10 cellular contexts compared by ENCODE assay signal in the genomic region with DNA sequence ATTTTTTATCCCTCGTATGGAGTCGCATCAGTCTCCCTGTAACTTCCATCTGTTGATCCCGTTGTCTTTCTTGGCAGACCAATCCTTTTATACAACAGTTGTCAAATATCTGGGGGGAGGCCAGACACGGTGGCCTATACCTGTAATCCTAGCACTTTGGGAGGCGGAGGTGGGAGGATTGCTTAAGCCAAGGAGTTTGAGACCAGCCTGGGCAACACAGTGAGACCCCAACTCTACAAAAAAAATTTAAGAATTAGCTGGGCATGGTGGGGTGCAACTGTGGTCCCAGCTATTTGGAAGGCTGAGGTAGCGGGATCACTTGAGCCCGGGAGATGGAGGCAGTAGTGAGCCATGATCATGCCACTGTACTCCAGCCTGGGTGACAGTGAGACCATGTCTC. TPM values are rescaled to one million over a fixed set of nuclear protein-coding genes. Genes with fewer than 3 reads are reported as not detected.
DNase-seq lines count a peak whose midpoint lies in the region; ATAC-seq and TF ChIP-seq lines count a peak whose summit lies in the region.
"Had no signal": no experiment of that assay in that cellular context is flagged by ENCODE, and none has a peak within 500 bp of the region (broad histone marks: within the 10 kb centered on the region; RNA-seq: fewer than 3 reads in every experiment).

No MANE protein-coding gene starts in this region.

- H3K27ac Mint-ChIP-seq in activated CD4-positive, alpha-beta memory T cell treated with anti-CD3 and anti-CD28 coated beads, Interleukin-2, amount 10 ng/mL, durations not matched to agents 7 days and 5 days = peak overlapping the region; percentile 98

- CTCF ChIA-PET in activated CD4-positive, alpha-beta memory T cell treated with anti-CD3 and anti-CD28 coated beads, Interleukin-2, amount 10 ng/mL, durations not matched to agents 7 days and 5 days (lab: Charles Lee) = interaction anchor here (0.8 to 4.1 kb wide), 12 partner anchors 9 to 291 kb away, joined by 3 to 32 read pairs (median 6); a partner anchor contains a TSS

- no peak overlapping the region for H4K8ac ChIP-seq in mesendoderm (ENCODE audit: low read depth, low read length)

- H3K27me3 ChIP-seq in ACC112 (ENCODE audit: insufficient read depth, low read length) = no peaks in the 10 kb centered on the region
- no peaks in the 10 kb centered on the region for H3K27me3 ChIP-seq in GM23248 (replicated peaks; ENCODE audit: insufficient read depth)
- H3K27me3 ChIP-seq in mesendoderm (ENCODE audit: insufficient read depth, low read length, poor library complexity) = no peaks in the 10 kb centered on the region
- H3K27me3 ChIP-seq in foreskin keratinocyte = no peaks in the 10 kb centered on the region

- H3K18ac ChIP-seq in mesendoderm (ENCODE audit: low read length) = no peak overlapping the region

- no peak overlapping the region for H4K5ac ChIP-seq in mesendoderm (ENCODE audit: low read length)

- in situ Hi-C loops in GM23248 (cut with MboI) = no loop called here

- H3K9me3 ChIP-seq in GM23248 (ENCODE audit: low read depth) = no peaks in the 10 kb centered on the region

- H2BK120ac ChIP-seq in mesendoderm (ENCODE audit: low read depth, low read length) = no peak overlapping the region

- H3K4ac ChIP-seq in mesendoderm (ENCODE audit: low read depth, low read length) = no peak overlapping the region

- no peak overlapping the region for H2AK5ac ChIP-seq in mesendoderm (ENCODE audit: low read length)

- no peaks in the 10 kb centered on the region for H3K9me2 ChIP-seq in GM23248 (ENCODE audit: insufficient read depth)

- H3K36me3 Mint-ChIP-seq in activated CD4-positive, alpha-beta memory T cell treated with anti-CD3 and anti-CD28 coated beads, Interleukin-2, amount 10 ng/mL, durations not matched to agents 7 days and 5 days (ENCODE audit: low read depth) = peaks cover 60% of the 10 kb centered on the region

- no peak overlapping the region for H2BK15ac ChIP-seq in mesendoderm (replicated peaks; ENCODE audit: low read depth)

- DNase-seq in GM23248 (no peak), mesendoderm (no peak), foreskin keratinocyte (no peak)
- no peak for DNase-seq in activated CD4-positive, alpha-beta memory T cell treated with anti-CD3 and anti-CD28 coated beads, Interleukin-2, amount 10 ng/mL, durations not matched to agents 7 days and 5 days
- DNase-seq: activated CD4-positive, CD25-positive, alpha-beta regulatory T cell treated with anti-CD3 and anti-CD28 coated beads, Interleukin-2, amount 50 U/mL, for 72 hours; left ventricle myocardium superior had no signal

- peaks cover 5% of the 10 kb centered on the region for H3K79me1 ChIP-seq in mesendoderm (ENCODE audit: low read length)

- peak overlapping the region; percentile 94 for H3K4me2 ChIP-seq in GM23248 (ENCODE audit: unreplicated experiment)
- no peak overlapping the region for H3K4me2 ChIP-seq in mesendoderm (ENCODE audit: low read length)

- no peak overlapping the region for H3K23ac ChIP-seq in mesendoderm (ENCODE audit: low read length)

- H3K79me2 ChIP-seq in ACC112 (ENCODE audit: control insufficient read depth, insufficient read depth, low read length, unreplicated experiment) (peaks cover 57% of the 10 kb centered on the region), GM23248 (ENCODE audit: insufficient read depth) (peaks cover 60% of the 10 kb centered on the region), mesendoderm (ENCODE audit: control insufficient read depth, insufficient read depth, low read length) (peaks cover 35% of the 10 kb centered on the region)

- peaks cover 25% of the 10 kb centered on the region for H3K36me3 ChIP-seq in ACC112 (ENCODE audit: insufficient read depth, low read length)
- peaks cover 42% of the 10 kb centered on the region for H3K36me3 ChIP-seq in GM23248 (ENCODE audit: low read depth)
- peaks cover 2% of the 10 kb centered on the region for H3K36me3 ChIP-seq in mesendoderm (ENCODE audit: control insufficient read depth, insufficient read depth, low read length)

- peak overlapping the region; percentile 93 for H3K9ac ChIP-seq in GM23248
- peak overlapping the region; percentile 37 for H3K9ac ChIP-seq in mesendoderm (ENCODE audit: low read length)

- peaks cover 33% of the 10 kb centered on the region for H3F3A ChIP-seq in GM23248 (ENCODE audit: insufficient read depth)

- peaks cover 70% of the 10 kb centered on the region for H3K4me1 Mint-ChIP-seq in activated CD4-positive, alpha-beta memory T cell treated with anti-CD3 and anti-CD28 coated beads, Interleukin-2, amount 10 ng/mL, durations not matched to agents 7 days and 5 days

- H3K9me3 Mint-ChIP-seq in activated CD4-positive, alpha-beta memory T cell treated with anti-CD3 and anti-CD28 coated beads, Interleukin-2, amount 10 ng/mL, durations not matched to agents 7 days and 5 days = no peaks in the 10 kb centered on the region

- POLR2A ChIA-PET in activated CD4-positive, alpha-beta memory T cell treated with anti-CD3 and anti-CD28 coated beads, Interleukin-2, amount 10 ng/mL, durations not matched to agents 7 days and 5 days (lab: Charles Lee) = interaction anchor here (2.5 to 8.5 kb wide), 5 partner anchors 8 to 94 kb away, joined by 8 to 103 read pairs (median 19); a partner anchor contains a TSS

- peak overlapping the region; percentile 99 for H3K4me3 ChIP-seq in ACC112 (ENCODE audit: low read depth, low read length)
- peak overlapping the region; percentile 90 for H3K4me3 ChIP-seq in GM23248
- no peak overlapping the region for H3K4me3 ChIP-seq in mesendoderm (ENCODE audit: low read length)

- no peak for TF ChIP-seq CTCF in foreskin keratinocyte (conservative IDR thresholded peaks at IDR 0.05)

- H3K56ac ChIP-seq in mesendoderm (ENCODE audit: low read length) = no peak overlapping the region

- no peak overlapping the region for H2BK5ac ChIP-seq in mesendoderm (ENCODE audit: low read length)

- H3K4me1 ChIP-seq in ACC112 (ENCODE audit: control insufficient read depth, insufficient read depth, low read length, unreplicated experiment) = peaks cover 36% of the 10 kb centered on the region
- H3K4me1 ChIP-seq in GM23248 (ENCODE audit: insufficient read depth) = peaks cover 35% of the 10 kb centered on the region
- peaks cover 9% of the 10 kb centered on the region for H3K4me1 ChIP-seq in mesendoderm (ENCODE audit: control insufficient read depth, low read depth, low read length)
- H3K4me1 ChIP-seq in foreskin keratinocyte = peaks cover 8% of the 10 kb centered on the region

- no peak overlapping the region; the same call in 1 of the 2 replicates for H3K27ac ChIP-seq in ACC112 (ENCODE audit: low read depth, low read length)
- H3K27ac ChIP-seq in GM23248 = peak overlapping the region; percentile 63
- no peak overlapping the region for H3K27ac ChIP-seq in mesendoderm (ENCODE audit: low read depth, low read length)
- H3K27ac ChIP-seq in foreskin keratinocyte = no peak overlapping the region

- no peaks in the 10 kb centered on the region for H3K27me3 Mint-ChIP-seq in activated CD4-positive, alpha-beta memory T cell treated with anti-CD3 and anti-CD28 coated beads, Interleukin-2, amount 10 ng/mL, durations not matched to agents 7 days and 5 days

- no peaks in the 10 kb centered on the region for H4K20me1 ChIP-seq in GM23248 (ENCODE audit: insufficient read depth)

- H2AFZ ChIP-seq in ACC112 (ENCODE audit: low read length, unreplicated experiment) (no peak overlapping the region), GM23248 (no peak overlapping the region)

- peak overlapping the region; percentile 99 for H3K4me3 Mint-ChIP-seq in activated CD4-positive, alpha-beta memory T cell treated with anti-CD3 and anti-CD28 coated beads, Interleukin-2, amount 10 ng/mL, durations not matched to agents 7 days and 5 days

- ATAC-seq in GM21825 (IDR thresholded peaks at IDR 0.05; ENCODE audit: unreplicated experiment) (no peak), GM21390 (IDR thresholded peaks at IDR 0.05; ENCODE audit: unreplicated experiment) (no peak), foreskin keratinocyte (no peak), GM19455 (IDR thresholded peaks at IDR 0.05; ENCODE audit: unreplicated experiment) (no peak)
- ATAC-seq: left ventricle myocardium superior had no signal

- 70 to 73% methylated on average over 7 of the region's 7 CpGs for WGBS in GM23248 (ENCODE audit: low coverage in 1 of 2, low lambda C conversion rate in 2 of 2, missing lambda C conversion rate in 2 of 2), 2 experiments
- no CpG with 5 or more reads among the region's 7 CpGs for WGBS in mesendoderm (ENCODE audit: extremely low coverage, insufficient coverage, low lambda C conversion rate)

RNA-seq across cellular contexts. Expression of a gene that starts 2.0 kb away (rescaled TPM):
- total RNA-seq in GM23248 (2014; rRNA removed; shearing (Covaris generic)) = 197 and 202 TPM in 2 replicates
- 249 and 254 TPM in 2 replicates for polyA plus RNA-seq in GM23248 (2016; fragmentation: Nextera tagmentation; extraction: Ambion mirVana)
- total RNA-seq in activated CD4-positive, alpha-beta memory T cell treated with anti-CD3 and anti-CD28 coated beads, Interleukin-2, amount 10 ng/mL, durations not matched to agents 7 days and 5 days = 100 to 1,000 TPM; 296 to 302 TPM
- polyA plus RNA-seq in mesendoderm (2013, experiment 1 of 2) = 402 TPM
- 401 TPM for polyA plus RNA-seq in mesendoderm (2013, experiment 2 of 2)
- 290 and 298 TPM in 2 replicates for total RNA-seq in foreskin keratinocyte
- polyA plus RNA-seq in foreskin keratinocyte = 161 and 180 TPM in 2 replicates

RNA-seq across cellular contexts. Expression of a gene that starts 29.4 kb away (rescaled TPM):
- under 0.01 TPM in 1 of 2 replicates, not detected in the other for total RNA-seq in GM23248 (2014; rRNA removed; shearing (Covaris generic))
- polyA plus RNA-seq in GM23248 (2016; fragmentation: Nextera tagmentation; extraction: Ambion mirVana) (0.11 and 0.25 TPM in 2 replicates), foreskin keratinocyte (0.04 TPM in 2 replicates)
- total RNA-seq in activated CD4-positive, alpha-beta memory T cell treated with anti-CD3 and anti-CD28 coated beads, Interleukin-2, amount 10 ng/mL, durations not matched to agents 7 days and 5 days = 1 to 10 TPM; 2.3 to 3.5 TPM
- 0.93 TPM for polyA plus RNA-seq in mesendoderm (2013, experiment 1 of 2)
- polyA plus RNA-seq in mesendoderm (2013, experiment 2 of 2) = 0.63 TPM
- 0.11 TPM in 1 of 2 replicates, not detected in the other for total RNA-seq in foreskin keratinocyte

RNA-seq across cellular contexts. Expression of a gene that starts 29.5 kb away (rescaled TPM):
- total RNA-seq in GM23248 (2014; rRNA removed; shearing (Covaris generic)) = 2.0 and 8.2 TPM in 2 replicates
- polyA plus RNA-seq in GM23248 (2016; fragmentation: Nextera tagmentation; extraction: Ambion mirVana) = 4.2 and 5.4 TPM in 2 replicates
- total RNA-seq in activated CD4-positive, alpha-beta memory T cell treated with anti-CD3 and anti-CD28 coated beads, Interleukin-2, amount 10 ng/mL, durations not matched to agents 7 days and 5 days = 10 to 100 TPM; 32.5 to 34.7 TPM
- 4.9 TPM for polyA plus RNA-seq in mesendoderm (2013, experiment 1 of 2)
- 5.8 TPM for polyA plus RNA-seq in mesendoderm (2013, experiment 2 of 2)
- 8.1 and 8.6 TPM in 2 replicates for total RNA-seq in foreskin keratinocyte
- polyA plus RNA-seq in foreskin keratinocyte = 6.4 and 8.0 TPM in 2 replicates
